ENCODE assay signal across 24 cellular contexts in genomic region chr10:48807786-48808185, GRCh38.
DNase-seq lines count a peak whose midpoint lies in the region; ATAC-seq and TF ChIP-seq lines count a peak whose summit lies in the region.
"Had no signal": no experiment of that assay in that cellular context is flagged by ENCODE, and none has a peak within 500 bp of the region (broad histone marks: within the 10 kb centered on the region; RNA-seq: fewer than 3 reads in every experiment).

No MANE protein-coding gene starts in this region.

- no peaks in the 10 kb centered on the region for H3K9me2 ChIP-seq in GM23248 (ENCODE audit: insufficient read depth)

- no peaks in the 10 kb centered on the region for H3K36me3 ChIP-seq in GM23248 (ENCODE audit: low read depth)
- no peaks in the 10 kb centered on the region for H3K36me3 ChIP-seq in esophagus muscularis mucosa
- H3K36me3 ChIP-seq in Peyer's patch: no peaks in the 10 kb centered on the region

- no peak for TF ChIP-seq EP300 in esophagus muscularis mucosa (IDR thresholded peaks at IDR 0.05)

- no peak overlapping the region for H3K9ac ChIP-seq in GM23248
- H3K9ac ChIP-seq: KMS-11 had no signal

- no peaks in the 10 kb centered on the region for H3K27me3 ChIP-seq in GM23248 (replicated peaks; ENCODE audit: insufficient read depth)
- H3K27me3 ChIP-seq in esophagus muscularis mucosa: no peaks in the 10 kb centered on the region
- no peaks in the 10 kb centered on the region for H3K27me3 ChIP-seq in Peyer's patch

- H3K9me3 ChIP-seq in GM23248 (ENCODE audit: low read depth) (no peaks in the 10 kb centered on the region), esophagus muscularis mucosa (no peaks in the 10 kb centered on the region), Peyer's patch (no peaks in the 10 kb centered on the region)

- H3K79me2 ChIP-seq in GM23248 (ENCODE audit: insufficient read depth): no peaks in the 10 kb centered on the region

- TF ChIP-seq CTCF in esophagus muscularis mucosa (IDR thresholded peaks at IDR 0.05) (no peak), Peyer's patch (IDR thresholded peaks at IDR 0.05) (no peak)

- in situ Hi-C loops in GM23248 (cut with MboI): no loop called here

- no peaks in the 10 kb centered on the region for H4K20me1 ChIP-seq in GM23248 (ENCODE audit: insufficient read depth)

- intact Hi-C loops in esophagus muscularis mucosa (cut with DNase I): no loop called here

- no peak overlapping the region for H3K4me3 ChIP-seq in GM23248
- H3K4me3 ChIP-seq in esophagus muscularis mucosa: no peak overlapping the region
- H3K4me3 ChIP-seq in Peyer's patch: no peak overlapping the region
- H3K4me3 ChIP-seq: PC-9 had no signal

- TF ChIP-seq POLR2A in esophagus muscularis mucosa (IDR thresholded peaks at IDR 0.05; ENCODE audit: low read depth) (no peak), Peyer's patch (IDR thresholded peaks at IDR 0.05) (no peak)

- peaks cover 22% of the 10 kb centered on the region for H3K4me1 ChIP-seq in GM23248 (ENCODE audit: insufficient read depth)
- peaks cover 8 to 14% (median 12%) of the 10 kb centered on the region in 4 donors for H3K4me1 ChIP-seq in esophagus muscularis mucosa
- peaks cover 0 to 3% (median 0%) of the 10 kb centered on the region in 4 donors for H3K4me1 ChIP-seq in Peyer's patch

- no peak for ATAC-seq in HG02642 (IDR thresholded peaks at IDR 0.05; ENCODE audit: poor library complexity, unreplicated experiment)
- ATAC-seq: SK-N-SH treated with all-trans-retinoic acid at 6 μM for 48 hours had no signal

- DNase-seq in A172 (ENCODE audit: low spot score) (peak; percentile 6), AG08395 (ENCODE audit: low spot score) (peak; percentile 15), GM23248 (peak; percentile 59), esophagus muscularis mucosa (ENCODE audit: extremely low spot score) (peak; percentile 29), caudate nucleus (lab: John Stamatoyannopoulos, UW) (no peak), Peyer's patch (no peak), HK-2 (ENCODE audit: unreplicated experiment) (no peak)
- DNase-seq: ACHN, AML-193, DMS53, GF-D8, IMR-90, NCI-H1105, NCI-H146, NCI-H2029, NCI-H2227 treated with DMSO at 0.1 percent for 48 hours, NCI-H510A treated with DMSO at 0.1 percent for 48 hours, NCI-H748 treated with DMSO at 0.1 percent for 48 hours, PC-9 had no signal

- peaks cover 17% of the 10 kb centered on the region; the same call in 1 of the 2 replicates for H3F3A ChIP-seq in GM23248 (ENCODE audit: insufficient read depth)

- H3K27ac ChIP-seq in GM23248 (no peak overlapping the region), esophagus muscularis mucosa (replicated peaks in 1 of 4) (no peak overlapping the region), caudate nucleus (ENCODE audit: low read depth, low read length) (no peak overlapping the region), Peyer's patch (no peak overlapping the region)
- H3K27ac ChIP-seq: C4-2B, KMS-11, PC-9, RWPE1 had no signal

- no peak overlapping the region for H3K4me2 ChIP-seq in GM23248 (ENCODE audit: unreplicated experiment)
- H3K4me2 ChIP-seq: KMS-11, PC-9 had no signal

- no peak overlapping the region for H2AFZ ChIP-seq in GM23248
- H2AFZ ChIP-seq: PC-9 had no signal

Comparison
In these comparisons a context has a peak if more than half of its experiments do, and no peak if none do; other contexts are left out.
1. DNase-seq: peak in A172 (single experiment), AG08395 (single experiment), GM23248 (single experiment) and esophagus muscularis mucosa (single experiment); none in caudate nucleus (0 of 61), Peyer's patch (0 of 3) and HK-2 (single experiment).